In the genomic region with DNA sequence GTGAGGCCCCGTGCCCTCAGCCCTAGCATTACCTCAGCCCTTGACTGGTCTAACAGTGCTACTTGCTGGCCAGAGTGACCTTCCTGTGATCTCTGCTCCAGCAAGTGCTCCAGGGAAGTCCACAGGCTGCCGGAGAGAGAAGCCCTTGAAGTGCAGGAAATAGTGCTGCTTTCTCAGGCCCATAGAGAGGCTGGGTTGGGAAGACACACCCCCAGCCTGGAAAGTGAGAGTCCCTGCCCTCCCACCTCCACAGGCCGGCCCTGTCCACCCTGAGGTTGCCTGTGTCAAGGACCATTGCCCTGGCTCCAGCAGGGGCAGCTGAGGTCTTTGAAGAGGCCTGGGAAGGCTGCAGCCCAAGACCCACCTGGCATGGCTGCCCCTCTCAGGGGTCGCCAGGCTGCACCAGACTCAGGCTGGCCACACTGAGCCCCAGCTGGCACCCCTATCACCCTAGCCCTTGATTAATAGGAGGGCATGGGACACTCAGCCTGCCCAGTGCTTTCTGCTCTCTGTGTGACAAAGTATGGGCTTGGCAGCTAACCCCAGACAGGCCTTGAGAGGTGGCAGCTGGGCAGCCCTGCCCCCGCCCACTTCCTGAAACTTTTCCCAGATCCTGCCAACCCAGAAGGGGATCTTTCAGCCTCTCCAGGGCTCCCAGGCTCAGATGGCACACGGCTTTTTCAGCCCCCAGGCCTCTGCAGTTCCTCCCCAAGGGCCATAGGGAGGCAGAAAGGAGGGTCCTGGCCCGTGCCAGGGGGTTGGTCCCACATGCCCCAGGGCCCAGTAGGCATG, we compare ENCODE assay signal across 10 cellular contexts. TPM values are rescaled to one million over a fixed set of nuclear protein-coding genes. Genes with fewer than 3 reads are reported as not detected.
A peak's percentile ranks its signal among the peaks of the same experiment; 100 is the strongest.
DNase-seq lines count a peak whose midpoint lies in the region; ATAC-seq and TF ChIP-seq lines count a peak whose summit lies in the region.
"Had no signal": no experiment of that assay in that cellular context is flagged by ENCODE, and none has a peak within 500 bp of the region (broad histone marks: within the 10 kb centered on the region; RNA-seq: fewer than 3 reads in every experiment).

No MANE protein-coding gene starts in this region.

- H4K5ac ChIP-seq in mesendoderm (ENCODE audit: low read length), result no peak overlapping the region

- H3K27me3 Mint-ChIP-seq in neural progenitor cell (ENCODE audit: insufficient read depth, low read depth), result peaks cover 5% of the 10 kb centered on the region

- peak overlapping the region; percentile 62 for H3K27ac ChIP-seq in VCaP
- peak overlapping the region; percentile 54 to 90 (median 70) for H3K27ac ChIP-seq in gastrocnemius medialis
- no peak overlapping the region for H3K27ac ChIP-seq in mesendoderm (ENCODE audit: low read depth, low read length)
- H3K27ac ChIP-seq in neural progenitor cell, result no peak overlapping the region

- no peak overlapping the region for H2BK5ac ChIP-seq in mesendoderm (ENCODE audit: low read length)

- no peak overlapping the region for H3K18ac ChIP-seq in mesendoderm (ENCODE audit: low read length)

- peaks cover 19% of the 10 kb centered on the region for H3K4me1 Mint-ChIP-seq in neural progenitor cell

- peaks cover under 1% of the 10 kb centered on the region for H3K79me1 ChIP-seq in mesendoderm (ENCODE audit: low read length)

- TF ChIP-seq POLR2A in gastrocnemius medialis (IDR thresholded peaks at IDR 0.05), result no peak

- DNase-seq in DMS153 treated with DMSO at 0.1 percent for 48 hours (lab: John Stamatoyannopoulos, UW; ENCODE audit: unreplicated experiment) (peak; percentile 30), hepatic stellate cell (ENCODE audit: low spot score) (peak; percentile 59), gastrocnemius medialis (peak; percentile 71 to 73), cortex of kidney (lab: John Stamatoyannopoulos, UW) (no peak), mesendoderm (no peak), neural progenitor cell (ENCODE audit: low spot score) (no peak)
- no peak for DNase-seq in activated naive CD4-positive, alpha-beta T cell treated with Interleukin-2 at 50 U/mL for 16 hours
- DNase-seq: activated CD4-positive, alpha-beta T cell treated with anti-CD3 and anti-CD28 coated beads for 4 hours; islet precursor cell had no signal

- H2AK5ac ChIP-seq in mesendoderm (ENCODE audit: low read length), result no peak overlapping the region

- no peak overlapping the region for H3K9ac ChIP-seq in mesendoderm (ENCODE audit: low read length)
- H3K9ac ChIP-seq in neural progenitor cell, result no peak overlapping the region

- H2AFZ ChIP-seq in neural progenitor cell (replicated peaks), result no peak overlapping the region

- no peak overlapping the region for H3K4me3 Mint-ChIP-seq in neural progenitor cell

- no peak overlapping the region for H3K23ac ChIP-seq in mesendoderm (ENCODE audit: low read length)

- H3K4me3 ChIP-seq in gastrocnemius medialis, result no peak overlapping the region
- H3K4me3 ChIP-seq in mesendoderm (ENCODE audit: low read length), result no peak overlapping the region
- no peak overlapping the region for H3K4me3 ChIP-seq in neural progenitor cell

- peak; percentile 24 to 35 for ATAC-seq in gastrocnemius medialis

- no peak overlapping the region for H3K4ac ChIP-seq in mesendoderm (ENCODE audit: low read depth, low read length)

- no peak for TF ChIP-seq CTCF in VCaP (conservative IDR thresholded peaks at IDR 0.05)
- no peak for TF ChIP-seq CTCF in gastrocnemius medialis (IDR thresholded peaks at IDR 0.05 in 4 of 5, conservative IDR thresholded peaks at IDR 0.05 in 1 of 5)
- no peak for TF ChIP-seq CTCF in neural progenitor cell (IDR thresholded peaks at IDR 0.05)

- WGBS in mesendoderm (ENCODE audit: extremely low coverage, insufficient coverage, low lambda C conversion rate), result no CpG with 5 or more reads among the region's 7 CpGs

- H2BK120ac ChIP-seq in mesendoderm (ENCODE audit: low read depth, low read length), result no peak overlapping the region

- H3K4me2 ChIP-seq in mesendoderm (ENCODE audit: low read length) (no peak overlapping the region), neural progenitor cell (no peak overlapping the region)

- H3K36me3 ChIP-seq in gastrocnemius medialis (no peaks in the 10 kb centered on the region), mesendoderm (ENCODE audit: control insufficient read depth, insufficient read depth, low read length) (no peaks in the 10 kb centered on the region), neural progenitor cell (no peaks in the 10 kb centered on the region)

- H3K56ac ChIP-seq in mesendoderm (ENCODE audit: low read length), result no peak overlapping the region

- no peak overlapping the region for H2BK15ac ChIP-seq in mesendoderm (replicated peaks; ENCODE audit: low read depth)

- no peak overlapping the region for H3K27ac Mint-ChIP-seq in neural progenitor cell

- in situ Hi-C loops in gastrocnemius medialis (cut with MboI; ENCODE audit: low sequenced_read_pairs in 4 of 4), result no loop called here

- H4K20me1 ChIP-seq in neural progenitor cell (ENCODE audit: low read depth), result peaks cover 43% of the 10 kb centered on the region

- H4K8ac ChIP-seq in mesendoderm (ENCODE audit: low read depth, low read length), result no peak overlapping the region

- H3F3A ChIP-seq in neural progenitor cell (ENCODE audit: low read depth), result no peaks in the 10 kb centered on the region

- peaks cover 83 to 84% of the 10 kb centered on the region in 2 donors for H3K4me1 ChIP-seq in gastrocnemius medialis
- H3K4me1 ChIP-seq in mesendoderm (ENCODE audit: control insufficient read depth, low read depth, low read length), result no peaks in the 10 kb centered on the region
- H3K4me1 ChIP-seq in neural progenitor cell, result no peaks in the 10 kb centered on the region

- H3K79me2 ChIP-seq in mesendoderm (ENCODE audit: control insufficient read depth, insufficient read depth, low read length) (no peaks in the 10 kb centered on the region), neural progenitor cell (ENCODE audit: low read depth) (no peaks in the 10 kb centered on the region)

- H3K27me3 ChIP-seq in gastrocnemius medialis (no peaks in the 10 kb centered on the region), mesendoderm (ENCODE audit: insufficient read depth, low read length, poor library complexity) (no peaks in the 10 kb centered on the region), neural progenitor cell (no peaks in the 10 kb centered on the region)

- intact Hi-C loops in gastrocnemius medialis (cut with DNase I; ENCODE audit: low total_unique reads), result no loop called here

- H3K9me3 Mint-ChIP-seq in neural progenitor cell, result no peaks in the 10 kb centered on the region

- H3K36me3 Mint-ChIP-seq in neural progenitor cell, result peaks cover 2% of the 10 kb centered on the region

- H3K9me3 ChIP-seq in gastrocnemius medialis (no peaks in the 10 kb centered on the region), neural progenitor cell (ENCODE audit: low read depth) (no peaks in the 10 kb centered on the region)

RNA-seq across cellular contexts. Expression of a gene that starts 21.7 kb away (rescaled TPM):
- total RNA-seq in gastrocnemius medialis (100 to 1,000 TPM; 117 to 211 (median 157) TPM), neural progenitor cell (ENCODE audit: low replicate concordance) (29.7 and 42.0 TPM in 2 replicates)
- 37.4 TPM for polyA plus RNA-seq in mesendoderm (2013, experiment 1 of 2)
- 38.6 TPM for polyA plus RNA-seq in mesendoderm (2013, experiment 2 of 2)

RNA-seq across cellular contexts. Expression of a gene that starts 24.1 kb away (rescaled TPM):
- total RNA-seq in gastrocnemius medialis (not detected), neural progenitor cell (ENCODE audit: low replicate concordance) (not detected in 2 replicates)
- polyA plus RNA-seq in mesendoderm (2013, experiment 1 of 2), result not detected
- not detected for polyA plus RNA-seq in mesendoderm (2013, experiment 2 of 2)

RNA-seq across cellular contexts. Expression of a gene that starts 28.3 kb away (rescaled TPM):
- 1 to 10 TPM in 2 of 4 donors, not detected in 2; 2.3 to 4.1 TPM for total RNA-seq in gastrocnemius medialis
- polyA plus RNA-seq in mesendoderm (2013, experiment 1 of 2), result 12.9 TPM
- 13.3 TPM for polyA plus RNA-seq in mesendoderm (2013, experiment 2 of 2)
- 1.6 TPM in 1 of 2 replicates, not detected in the other for total RNA-seq in neural progenitor cell (ENCODE audit: low replicate concordance)

RNA-seq across cellular contexts. Expression of a gene that starts 43.0 kb away (rescaled TPM):
- total RNA-seq in gastrocnemius medialis (10 to 100 TPM in 1 of 4 donors, 1 to 10 TPM in 3; 4.4 to 11.0 (median 8.9) TPM), neural progenitor cell (ENCODE audit: low replicate concordance) (1.5 and 2.2 TPM in 2 replicates)
- polyA plus RNA-seq in mesendoderm (2013, experiment 1 of 2), result 0.72 TPM
- polyA plus RNA-seq in mesendoderm (2013, experiment 2 of 2), result 0.94 TPM

Comparison
In these comparisons a context has a peak if more than half of its experiments do, and no peak if none do; other contexts are left out.
1. DNase-seq: peak in DMS153 treated with DMSO at 0.1 percent for 48 hours (single experiment), hepatic stellate cell (single experiment) and gastrocnemius medialis (2 of 2); none in cortex of kidney (single experiment), activated naive CD4-positive, alpha-beta T cell treated with Interleukin-2 at 50 U/mL for 16 hours (single experiment), mesendoderm (single experiment) and neural progenitor cell (single experiment).
2. H3K27ac ChIP-seq: peak in VCaP (single experiment) and gastrocnemius medialis (4 of 4); none in mesendoderm (single experiment) and neural progenitor cell (single experiment).